In the genomic region with DNA sequence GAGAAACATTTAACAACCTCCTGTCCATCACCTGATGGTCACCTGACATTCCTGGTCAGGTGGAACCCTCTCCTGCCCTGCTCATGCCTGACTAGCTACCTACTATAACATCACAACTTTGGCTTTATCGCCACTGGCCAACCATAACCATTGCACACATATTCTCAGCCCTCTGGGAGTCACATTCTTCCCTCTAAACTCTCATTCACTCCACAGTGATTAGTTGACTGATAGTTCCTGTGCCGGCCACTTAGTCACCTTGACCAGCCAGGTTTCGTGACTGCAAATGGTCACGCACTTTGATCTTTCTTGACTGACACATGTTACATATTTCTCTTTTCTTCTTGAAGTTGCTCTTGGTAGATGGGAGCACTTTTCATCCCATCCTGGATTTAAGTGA, we compare ENCODE assay signal across 20 cellular contexts.
"Had no signal": no experiment of that assay in that cellular context is flagged by ENCODE, and none has a peak within 500 bp of the region (broad histone marks: within the 10 kb centered on the region; RNA-seq: fewer than 3 reads in every experiment).

No MANE protein-coding gene starts in this region.

- H3K27ac ChIP-seq: body of pancreas, epithelial cell of prostate, gastrocnemius medialis, parathyroid adenoma, SJSA1, tibial artery had no signal

- H3K9me3 ChIP-seq: body of pancreas, gastrocnemius medialis, SJSA1 had no signal

- ATAC-seq: body of pancreas; effector memory CD8-positive, alpha-beta T cell; gastrocnemius medialis; stimulated activated memory B cell treated with anti-CD40 and anti-IgM and Interleukin-4, amounts not matched to agents 10 μg/mL and 1 μg/mL and 100 μg/mL, for 72 hours had no signal

- H3K4me3 ChIP-seq: body of pancreas, gastrocnemius medialis, SJSA1, tibial artery had no signal

- H3K36me3 ChIP-seq: gastrocnemius medialis, tibial artery had no signal

- FAIRE-seq: kidney, TTC549 had no signal

- H3K36me3 Mint-ChIP-seq: stimulated activated memory B cell treated with anti-CD40 and anti-IgM and Interleukin-4, amounts not matched to agents 10 μg/mL and 1 μg/mL and 100 μg/mL, for 72 hours had no signal

- H3K4me1 Mint-ChIP-seq: central memory CD8-positive, alpha-beta T cell; stimulated activated memory B cell treated with anti-CD40 and anti-IgM and Interleukin-4, amounts not matched to agents 10 μg/mL and 1 μg/mL and 100 μg/mL, for 72 hours had no signal

- H3K9me3 Mint-ChIP-seq: activated CD4-positive, alpha-beta T cell treated with anti-CD3 and anti-CD28 coated beads, Interleukin-2, amount 10 ng/mL, durations not matched to agents 7 days and 5 days had no signal

- DNase-seq: activated CD4-positive, alpha-beta T cell treated with anti-CD3 and anti-CD28 coated beads, Interleukin-2, amount 10 ng/mL, durations not matched to agents 7 days and 5 days; activated CD4-positive, CD25-positive, alpha-beta regulatory T cell; activated CD8-positive, alpha-beta memory T cell treated with anti-CD3 and anti-CD28 coated beads, Interleukin-2, amount 50 U/mL, for 48 hours; activated gamma-delta T cell treated with Interleukin-2 at 50 U/mL for 16 hours; amniotic stem cell; body of pancreas; effector memory CD8-positive, alpha-beta T cell; gastrocnemius medialis; kidney; retina; T-helper 2 cell; tibial artery had no signal

- H2AFZ ChIP-seq: parathyroid adenoma had no signal

- H3K4me3 Mint-ChIP-seq: activated CD4-positive, alpha-beta T cell treated with anti-CD3 and anti-CD28 coated beads, Interleukin-2, amount 10 ng/mL, durations not matched to agents 7 days and 5 days; activated naive CD8-positive, alpha-beta T cell; central memory CD8-positive, alpha-beta T cell; effector memory CD8-positive, alpha-beta T cell; mesothelial cell of epicardium; stimulated activated memory B cell treated with anti-CD40 and anti-IgM and Interleukin-4, amounts not matched to agents 10 μg/mL and 1 μg/mL and 100 μg/mL, for 72 hours had no signal

- H3K27me3 Mint-ChIP-seq: activated CD4-positive, alpha-beta T cell treated with anti-CD3 and anti-CD28 coated beads, Interleukin-2, amount 10 ng/mL, durations not matched to agents 7 days and 5 days; activated naive CD8-positive, alpha-beta T cell; central memory CD8-positive, alpha-beta T cell; effector memory CD8-positive, alpha-beta T cell; stimulated activated memory B cell treated with anti-CD40 and anti-IgM and Interleukin-4, amounts not matched to agents 10 μg/mL and 1 μg/mL and 100 μg/mL, for 72 hours had no signal

- H3K27me3 ChIP-seq: body of pancreas, gastrocnemius medialis, SJSA1, tibial artery had no signal

- H3K27ac Mint-ChIP-seq: activated CD4-positive, alpha-beta T cell treated with anti-CD3 and anti-CD28 coated beads, Interleukin-2, amount 10 ng/mL, durations not matched to agents 7 days and 5 days; activated naive CD8-positive, alpha-beta T cell; effector memory CD8-positive, alpha-beta T cell; mesothelial cell of epicardium; stimulated activated memory B cell treated with anti-CD40 and anti-IgM and Interleukin-4, amounts not matched to agents 10 μg/mL and 1 μg/mL and 100 μg/mL, for 72 hours had no signal

- H3K4me1 ChIP-seq: parathyroid adenoma had no signal
